In genomic region chr15:55789066-55789660, GRCh38 we compare ENCODE assay signal across 10 cellular contexts. TPM values are rescaled to one million over a fixed set of nuclear protein-coding genes. Genes with fewer than 3 reads are reported as not detected.
DNase-seq lines count a peak whose midpoint lies in the region; ATAC-seq, FAIRE-seq and TF ChIP-seq lines count a peak whose summit lies in the region.
"Had no signal": no experiment of that assay in that cellular context is flagged by ENCODE, and none has a peak within 500 bp of the region (broad histone marks: within the 10 kb centered on the region; RNA-seq: fewer than 3 reads in every experiment).

No MANE protein-coding gene starts in this region.

- no peak overlapping the region for H3K4me3 Mint-ChIP-seq in endothelial cell (ENCODE audit: unreplicated experiment)
- H3K4me3 Mint-ChIP-seq: activated naive CD8-positive, alpha-beta T cell had no signal

- H3K9me3 Mint-ChIP-seq in endothelial cell (ENCODE audit: unreplicated experiment): peaks cover 10% of the 10 kb centered on the region

- peaks cover 8% of the 10 kb centered on the region for H3K36me3 Mint-ChIP-seq in endothelial cell (ENCODE audit: low read depth, unreplicated experiment)
- H3K36me3 Mint-ChIP-seq: activated naive CD8-positive, alpha-beta T cell had no signal

- peaks cover 29% of the 10 kb centered on the region for H3K4me1 Mint-ChIP-seq in endothelial cell (ENCODE audit: unreplicated experiment)

- ATAC-seq in HG03354 (IDR thresholded peaks at IDR 0.05; ENCODE audit: poor library complexity, severe bottlenecking, unreplicated experiment): no peak

- peak; percentile 61 for TF ChIP-seq CTCF in endothelial cell (IDR thresholded peaks at IDR 0.05; ENCODE audit: unreplicated experiment)

- FAIRE-seq in HTR-8/SVneo (lab: Jason Lieb, UNC): no peak
- FAIRE-seq: A204.1 had no signal

- H3K27ac Mint-ChIP-seq in endothelial cell (ENCODE audit: unreplicated experiment): no peak overlapping the region
- H3K27ac Mint-ChIP-seq: activated naive CD8-positive, alpha-beta T cell had no signal

- peaks cover 7% of the 10 kb centered on the region for H3K27me3 Mint-ChIP-seq in endothelial cell (ENCODE audit: unreplicated experiment)
- H3K27me3 Mint-ChIP-seq: activated naive CD8-positive, alpha-beta T cell had no signal

- peak; percentile 21 for DNase-seq in DMS 273 (lab: John Stamatoyannopoulos, UW; ENCODE audit: unreplicated experiment)
- no peak for DNase-seq in DMS 273 treated with DMSO at 0.1 percent for 48 hours (lab: John Stamatoyannopoulos, UW)
- peak; percentile 26 to 46 for DNase-seq in activated CD4-positive, alpha-beta T cell treated with anti-CD3 and anti-CD28 coated beads for 4 hours
- no peak for DNase-seq in endothelial cell (ENCODE audit: low spot score)
- peak; percentile 19 to 46 (median 39) for DNase-seq in stimulated activated CD4-positive, alpha-beta T cell treated with anti-CD3 and anti-CD28 coated beads, Interleukin-1b, Interleukin-23, amount 100 ng/mL, for 24 hours (ENCODE audit: low read depth in 4 of 4, low spot score in 1 of 4)
- no peak for DNase-seq in ureter (ENCODE audit: low spot score)
- no peak for DNase-seq in HTR-8/SVneo (ENCODE audit: insufficient read length, low spot score)

RNA-seq across cellular contexts. Expression of gene PRTG, which starts 46.2 kb away (rescaled TPM):
- total RNA-seq in endothelial cell (ENCODE audit: unreplicated experiment) (165 TPM), ureter (3.7 TPM)

Comparison
In these comparisons a context has a peak if more than half of its experiments do, and no peak if none do; other contexts are left out.
1. DNase-seq: peak in DMS 273 (single experiment), activated CD4-positive, alpha-beta T cell treated with anti-CD3 and anti-CD28 coated beads for 4 hours (2 of 2) and stimulated activated CD4-positive, alpha-beta T cell treated with anti-CD3 and anti-CD28 coated beads, Interleukin-1b, Interleukin-23, amount 100 ng/mL, for 24 hours (4 of 4); none in DMS 273 treated with DMSO at 0.1 percent for 48 hours (single experiment), endothelial cell (single experiment), ureter (single experiment) and HTR-8/SVneo (single experiment).
2. RNA of gene PRTG, which starts 46.2 kb away (total RNA-seq): 165 TPM in endothelial cell (single experiment); 3.7 TPM in ureter (single experiment); every median in the first group is over 10 times any median in the second.